8 cellular contexts compared by ENCODE assay signal in the genomic region with DNA sequence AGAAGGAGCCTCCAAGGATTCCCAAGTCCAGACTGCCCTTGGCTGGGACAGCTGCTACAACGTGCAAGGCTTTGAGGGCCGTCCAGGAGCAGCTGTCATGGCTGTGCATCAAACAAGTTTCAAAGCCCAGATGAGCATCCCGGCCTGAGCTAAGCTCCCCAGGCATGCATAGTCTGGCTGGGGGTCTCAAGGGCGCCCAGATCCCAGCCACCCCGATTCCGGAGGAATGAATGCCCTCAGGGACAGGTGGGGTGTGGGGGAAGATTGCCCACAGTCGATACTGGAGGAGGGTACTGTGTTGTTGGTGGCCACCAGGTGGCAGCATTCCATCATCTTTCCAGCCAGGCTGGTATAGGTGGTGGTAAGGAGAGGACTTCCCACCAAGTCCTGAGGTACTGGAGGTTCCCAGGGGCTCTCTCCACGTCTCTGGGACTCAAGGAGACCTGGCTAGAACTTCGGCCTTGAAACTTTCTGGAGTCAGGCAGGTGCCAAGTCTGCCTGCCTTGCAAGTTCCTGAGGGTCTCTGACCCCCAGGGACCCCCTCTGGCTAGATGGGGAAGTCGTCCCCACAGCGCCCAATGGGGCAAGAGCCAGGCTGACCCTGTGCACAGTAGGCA. TPM values are rescaled to one million over a fixed set of nuclear protein-coding genes. Genes with fewer than 3 reads are reported as not detected.
A peak's percentile ranks its signal among the peaks of the same experiment; 100 is the strongest.
DNase-seq lines count a peak whose midpoint lies in the region; ATAC-seq, FAIRE-seq and TF ChIP-seq lines count a peak whose summit lies in the region.

No MANE protein-coding gene starts in this region.

- no peaks in the 10 kb centered on the region for H3K79me2 ChIP-seq in GM12878 (ENCODE audit: control insufficient read depth, insufficient read depth, low read length)

- 35% methylated on average over 11 of the region's 11 CpGs for WGBS in GM12878 (ENCODE audit: insufficient coverage, insufficient replicate concordance, low lambda C conversion rate, missing lambda C conversion rate)

- H3K4me2 ChIP-seq in GM12878 (ENCODE audit: control insufficient read depth, insufficient read depth), result no peak overlapping the region

- CTCF ChIA-PET in GM12878 (lab: Yijun Ruan, JAX), result interaction anchor here (0.8 to 3.8 kb wide), 12 partner anchors 9 to 150 kb away, joined by 3 to 20 read pairs (median 6); a partner anchor contains a TSS

- BruUV-seq in GM12878 (replicated peaks; lab: Mats Ljungman, UMichigan), result no TSS peak

- TF ChIP-seq CTCF in GM12878 (IDR thresholded peaks at IDR 0.05 in 2 of 3, conservative IDR thresholded peaks at IDR 0.05 in 1 of 3; ENCODE audit: control insufficient read depth in 2 of 3, extremely low read depth in 1 of 3, insufficient read depth in 1 of 3, low read depth in 3 of 3, low read length in 3 of 3), result peak; percentile 83 to 85 (median 84)

- no peak for TF ChIP-seq EP300 in GM12878 (IDR thresholded peaks at IDR 0.05; ENCODE audit: borderline replicate concordance in 1 of 2, control insufficient read depth in 1 of 2, low read depth in 2 of 2, low read length in 2 of 2)

- H3K4me3 ChIP-seq in GM12878, result no peak overlapping the region

- no peaks in the 10 kb centered on the region for H3K9me3 ChIP-seq in GM12878 (replicated peaks; ENCODE audit: control insufficient read depth, insufficient read depth, low read length)

- H3K36me3 ChIP-seq in GM12878 (ENCODE audit: control insufficient read depth in 2 of 2, insufficient read depth in 2 of 2, low read length in 1 of 2), result peaks cover 16 to 28% of the 10 kb centered on the region in 2 experiments

- peak; percentile 91 for FAIRE-seq in GM12878 (lab: Jason Lieb, UNC)

- intact Hi-C loops in GM12878 (cut with micrococcal nuclease; ENCODE audit: unreplicated experiment), result loop anchor here (1.0 kb wide), 3 partner anchors 68 to 152 kb away; no protein-coding TSS in a partner anchor

- in situ Hi-C loops in GM12878 (cut with MboI), result loop anchor here (5.0 kb wide), 1 partner anchor 151 kb away; no protein-coding TSS in a partner anchor

- SMC1A ChIA-PET in GM12878 (lab: Charles Lee; ENCODE audit: uncharacterized antibody, unreplicated experiment), result no interaction called here

- H4K20me1 ChIP-seq in GM12878 (ENCODE audit: control insufficient read depth, insufficient read depth), result no peaks in the 10 kb centered on the region

- ATAC-seq in GM19324 (IDR thresholded peaks at IDR 0.05; ENCODE audit: low FRiP score, unreplicated experiment) (peak; percentile 41), GM12878 (peak; percentile 95), GM19463 (IDR thresholded peaks at IDR 0.05; ENCODE audit: unreplicated experiment) (no peak)

- DNase-seq in CD1c-positive myeloid dendritic cell (ENCODE audit: extremely low spot score) (peak; percentile 69), MV-4-11 (lab: John Stamatoyannopoulos, UW) (peak; percentile 57), T1000 (lab: John Stamatoyannopoulos, UW) (peak; percentile 48), GM12878 (ENCODE audit: low read depth, low spot score) (peak; percentile 16), iPS-NIHi11 (ENCODE audit: low spot score) (peak; percentile 92)
- DNase-seq in stimulated activated CD4-positive, alpha-beta T cell treated with anti-CD3 and anti-CD28 coated beads, Interleukin-12 subunit alpha, Interleukin-12 subunit beta, amount 100 ng/mL, for 48 hours (ENCODE audit: low read depth in 2 of 3, low spot score in 1 of 3), result peak; percentile 44 to 62 (median 59)

- H3K27ac ChIP-seq in GM12878 (ENCODE audit: control insufficient read depth, insufficient read depth), result no peak overlapping the region

- TF ChIP-seq RAD21 in GM12878 (IDR thresholded peaks at IDR 0.05; ENCODE audit: insufficient read depth, low read depth, low read length), result peak; percentile 62

- RAD21 ChIA-PET in GM12878 (lab: Charles Lee; ENCODE audit: unreplicated experiment), result interaction anchor here (1.4 to 1.7 kb wide), 2 partner anchors 70 to 104 kb away, joined by 3 to 5 read pairs; a partner anchor contains a TSS

- peak; percentile 72 for TF ChIP-seq POLR2A in GM12878 (IDR thresholded peaks at IDR 0.05; ENCODE audit: low read depth, low read length)

- no peaks in the 10 kb centered on the region for H3K27me3 ChIP-seq in GM12878 (replicated peaks in 1 of 2; ENCODE audit: control insufficient read depth in 2 of 2, insufficient read depth in 2 of 2, low read length in 1 of 2)

- H2AFZ ChIP-seq in GM12878 (ENCODE audit: control insufficient read depth, low read depth, low read length), result no peak overlapping the region

- POLR2A ChIA-PET in GM12878 (lab: Charles Lee), result interaction anchor here (1.3 kb wide), 1 partner anchor 106 kb away, joined by 3 read pairs; no protein-coding TSS in a partner anchor

- H3K9ac ChIP-seq in GM12878 (ENCODE audit: control insufficient read depth, insufficient read depth, low read length), result no peak overlapping the region

- H3K4me1 ChIP-seq in GM12878 (ENCODE audit: control insufficient read depth, insufficient read depth, low read length), result no peaks in the 10 kb centered on the region

TF ChIP-seq in GM12878, 131 proteins besides CTCF, POLR2A, EP300 and RAD21 (continues in another document):
- TF ChIP-seq MTA3 (IDR thresholded peaks at IDR 0.05; ENCODE audit: borderline replicate concordance, low read length) (peak; percentile 68; the same call in 1 of the 2 replicates), HDGF (IDR thresholded peaks at IDR 0.05) (peak; percentile 63; the same call in 1 of the 2 replicates), CREB1 (IDR thresholded peaks at IDR 0.05; ENCODE audit: low read depth) (no peak), SIN3A (IDR thresholded peaks at IDR 0.05; ENCODE audit: low read depth, low read length) (0 out of 2 replicates have a peak, but pooled peaks have one; percentile 27), RUNX3 (IDR thresholded peaks at IDR 0.05; ENCODE audit: low read length) (peak; percentile 32; the same call in 1 of the 2 replicates), SIX5 (IDR thresholded peaks at IDR 0.05; ENCODE audit: low read depth, low read length, severe bottlenecking) (no peak), ASH2L (IDR thresholded peaks at IDR 0.05; ENCODE audit: borderline replicate concordance, low read depth) (no peak), POLR2AphosphoS5 (IDR thresholded peaks at IDR 0.05; ENCODE audit: low read length) (peak; percentile 3; the same call in 1 of the 2 replicates), NRF1 (conservative IDR thresholded peaks at IDR 0.05; ENCODE audit: low read depth, low read length) (no peak)

RNA-seq across cellular contexts. Expression of a gene that starts 32.8 kb away (rescaled TPM):
- total RNA-seq in GM12878 (2013; cell fraction: nucleolus; rRNA removed), result 1,107 and 1,146 TPM in 2 replicates
- total RNA-seq in GM12878 (2014; rRNA removed) (136 and 148 TPM in 2 replicates), GM12878 (2014; rRNA removed; fragmentation: Illumina TruSeq; extraction: Trizol) (120 and 124 TPM in 2 replicates), GM12878 (2021) (94.0 and 101 TPM in 2 replicates)
- 88.5 TPM for polyA plus RNA-seq in GM12878 (2011; ENCODE audit: low read depth)
- polyA plus RNA-seq in GM12878 (2011; rRNA removed) (329 and 347 TPM in 2 replicates), GM12878 (2014; fragmentation: Illumina TruSeq; extraction: Trizol) (143 and 174 TPM in 2 replicates), GM12878 (2014; fragmentation: Nextera tagmentation; extraction: Ambion mirVana) (10 to 100 TPM; 35.1 to 48.1 TPM), GM12878 (2014; rRNA removed) (123 and 142 TPM in 2 replicates), GM12878 (2016; fragmentation: Nextera tagmentation; extraction: Ambion mirVana) (10 to 100 TPM; 70.5 to 70.9 TPM)
- polyA plus RNA-seq in GM12878 (2011; cell fraction: cytosol; rRNA removed), result 144 and 201 TPM in 2 replicates
- polyA plus RNA-seq in GM12878 (2011; cell fraction: nucleus; rRNA removed), result 1,132 and 1,572 TPM in 2 replicates
- polyA plus RNA-seq in GM12878 (2012), result 91.1 and 106 TPM in 2 replicates
- polyA minus RNA-seq in GM12878 (2011; rRNA and poly(A)+ RNA removed), result 288 and 371 TPM in 2 replicates
- polyA minus RNA-seq in GM12878 (2011; cell fraction: cytosol; rRNA and poly(A)+ RNA removed), result 54.3 and 72.3 TPM in 2 replicates
- polyA minus RNA-seq in GM12878 (2011; cell fraction: nucleus; rRNA and poly(A)+ RNA removed), result 322 and 360 TPM in 2 replicates

RNA-seq across cellular contexts. Expression of a gene that starts 33.6 kb away (rescaled TPM):
- total RNA-seq in GM12878 (2013; cell fraction: nucleolus; rRNA removed), result 0.46 TPM in 1 of 2 replicates, not detected in the other
- total RNA-seq in GM12878 (2014; rRNA removed) (0.28 TPM in 1 of 2 replicates, not detected in the other), GM12878 (2014; rRNA removed; fragmentation: Illumina TruSeq; extraction: Trizol) (not detected in 2 replicates), GM12878 (2021) (0.08 and 0.45 TPM in 2 replicates)
- polyA plus RNA-seq in GM12878 (2011; ENCODE audit: low read depth), result not detected
- polyA plus RNA-seq in GM12878 (2011; rRNA removed) (0.12 and 0.15 TPM in 2 replicates), GM12878 (2014; fragmentation: Illumina TruSeq; extraction: Trizol) (0.09 TPM in 1 of 2 replicates, not detected in the other), GM12878 (2014; fragmentation: Nextera tagmentation; extraction: Ambion mirVana) (not detected), GM12878 (2014; rRNA removed) (not detected in 2 replicates), GM12878 (2016; fragmentation: Nextera tagmentation; extraction: Ambion mirVana) (not detected)
- 0.21 and 0.25 TPM in 2 replicates for polyA plus RNA-seq in GM12878 (2011; cell fraction: cytosol; rRNA removed)
- polyA plus RNA-seq in GM12878 (2011; cell fraction: nucleus; rRNA removed), result 0.92 and 1.8 TPM in 2 replicates
- polyA plus RNA-seq in GM12878 (2012), result 0.41 and 0.69 TPM in 2 replicates
- polyA minus RNA-seq in GM12878 (2011; rRNA and poly(A)+ RNA removed), result 0.36 and 0.44 TPM in 2 replicates
- polyA minus RNA-seq in GM12878 (2011; cell fraction: cytosol; rRNA and poly(A)+ RNA removed), result 0.40 and 0.52 TPM in 2 replicates
- 0.19 and 0.73 TPM in 2 replicates for polyA minus RNA-seq in GM12878 (2011; cell fraction: nucleus; rRNA and poly(A)+ RNA removed)

Comparison
In these comparisons a context has a peak if more than half of its experiments do, and no peak if none do; other contexts are left out.
1. DNase-seq: peak in every context shown above with its lines; median percentile 92 in iPS-NIHi11; 69 in CD1c-positive myeloid dendritic cell; 59 in stimulated activated CD4-positive, alpha-beta T cell treated with anti-CD3 and anti-CD28 coated beads, Interleukin-12 subunit alpha, Interleukin-12 subunit beta, amount 100 ng/mL, for 48 hours; 57 in MV-4-11; 48 in T1000; 16 in GM12878.